ENCODE assay signal across 34 cellular contexts in the genomic region with DNA sequence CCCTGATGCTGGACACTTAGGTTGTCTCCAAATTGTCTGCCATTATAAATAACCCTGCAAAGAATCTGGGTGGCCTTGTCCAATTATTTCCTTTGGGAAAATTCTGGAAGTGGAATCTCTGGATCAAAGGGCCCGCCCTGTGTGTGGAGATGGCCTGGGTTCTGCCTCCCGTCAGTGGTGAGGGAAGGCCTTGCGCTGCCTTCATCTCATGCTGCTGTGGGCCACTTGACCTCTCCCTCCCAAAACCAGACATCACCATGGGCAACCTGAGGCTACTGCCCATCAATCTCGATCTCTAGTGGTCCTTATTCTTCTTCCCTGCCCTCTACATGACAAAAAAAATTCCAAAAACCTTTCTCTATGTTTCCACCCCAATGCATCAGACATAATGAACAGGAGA.
"Had no signal": no experiment of that assay in that cellular context is flagged by ENCODE, and none has a peak within 500 bp of the region (broad histone marks: within the 10 kb centered on the region; RNA-seq: fewer than 3 reads in every experiment).

No MANE protein-coding gene starts in this region.

- H3K4me3 Mint-ChIP-seq: activated naive CD4-positive, alpha-beta T cell treated with anti-CD3 and anti-CD28 coated beads for 36 hours; activated naive CD8-positive, alpha-beta T cell treated with anti-CD3 and anti-CD28 coated beads for 36 hours; activated T-cell treated with anti-CD3 and anti-CD28 coated beads, Interleukin-2, amount 50 U/mL, for 4 hours; central memory CD8-positive, alpha-beta T cell; mesothelial cell of epicardium; naive B cell; nephron progenitor cell; stimulated activated naive CD8-positive, alpha-beta T cell treated with anti-CD3 and anti-CD28 coated beads, Interleukin-15, Interleukin-2, amounts not matched to agents 100 ng/mL and 50 ng/mL, for 24 hours; T-helper 17 cell had no signal

- H3K27me3 ChIP-seq: adrenal gland, brain microvascular endothelial cell, pancreas, upper lobe of left lung had no signal

- H3K9me3 Mint-ChIP-seq: activated naive CD4-positive, alpha-beta T cell treated with anti-CD3 and anti-CD28 coated beads for 36 hours; activated naive CD8-positive, alpha-beta T cell treated with anti-CD3 and anti-CD28 coated beads for 36 hours; activated T-cell treated with anti-CD3 and anti-CD28 coated beads, Interleukin-2, amount 50 U/mL, for 4 hours; central memory CD8-positive, alpha-beta T cell; mesothelial cell of epicardium; nephron progenitor cell; stimulated activated naive CD8-positive, alpha-beta T cell treated with anti-CD3 and anti-CD28 coated beads, Interleukin-15, Interleukin-2, amounts not matched to agents 100 ng/mL and 50 ng/mL, for 24 hours had no signal

- H3K4me3 ChIP-seq: adrenal gland, pancreas, prostate gland, skin epidermis, upper lobe of left lung had no signal

- H3K9me3 ChIP-seq: adrenal gland, pancreas, prostate gland, upper lobe of left lung had no signal

- ATAC-seq: activated CD4-positive, CD25-positive, alpha-beta regulatory T cell treated with anti-CD3 and anti-CD28 coated beads, Interleukin-2, amount 50 U/mL, for 24 hours; activated T-cell treated with anti-CD3 and anti-CD28 coated beads, Interleukin-2, amount 50 U/mL, for 4 hours; left ventricle myocardium superior; pancreas; sciatic nerve; SK-N-SH treated with all-trans-retinoic acid at 6 μM for 48 hours; T-helper 17 cell had no signal

- FAIRE-seq: astrocyte, colon, endometrium, islet of Langerhans, pancreas had no signal

- H3K27me3 Mint-ChIP-seq: activated naive CD8-positive, alpha-beta T cell treated with anti-CD3 and anti-CD28 coated beads for 36 hours; central memory CD8-positive, alpha-beta T cell; naive B cell; stimulated activated naive CD8-positive, alpha-beta T cell treated with anti-CD3 and anti-CD28 coated beads, Interleukin-15, Interleukin-2, amounts not matched to agents 100 ng/mL and 50 ng/mL, for 24 hours; T-helper 17 cell had no signal

- DNase-seq: activated CD4-positive, alpha-beta T cell treated with anti-CD3 and anti-CD28 coated beads for 48 hours; activated CD4-positive, alpha-beta T cell treated with anti-CD3 and anti-CD28 coated beads, Interleukin-2, amount 50 U/mL, for 48 hours; activated CD8-positive, alpha-beta memory T cell treated with anti-CD3 and anti-CD28 coated beads, Interleukin-2, amount 50 U/mL, for 48 hours; activated naive CD4-positive, alpha-beta T cell treated with anti-CD3 and anti-CD28 coated beads for 36 hours; activated naive CD8-positive, alpha-beta T cell treated with anti-CD3 and anti-CD28 coated beads for 36 hours; activated T-cell treated with anti-CD3 and anti-CD28 coated beads, Interleukin-2, amount 50 U/mL, for 4 hours; brain microvascular endothelial cell; effector CD8-positive, alpha-beta T cell; erythroblast; foreskin fibroblast; left ventricle myocardium superior; naive B cell; nephron progenitor cell; retina; stimulated activated CD4-positive, alpha-beta T cell treated with anti-CD3 and anti-CD28 coated beads, Interleukin-12 subunit alpha, Interleukin-12 subunit beta, amount 100 ng/mL, for 4 hours; stimulated activated CD4-positive, alpha-beta T cell treated with anti-CD3 and anti-CD28 coated beads, Interleukin-4, amount 100 ng/mL, for 1 hour; T-helper 17 cell; T1000; upper lobe of left lung; WERI-Rb-1 had no signal

- H3K27ac ChIP-seq: brain microvascular endothelial cell, pancreas, prostate gland, upper lobe of left lung, WERI-Rb-1 had no signal

- H3K4me1 ChIP-seq: prostate gland had no signal

- H3K27ac Mint-ChIP-seq: activated naive CD4-positive, alpha-beta T cell treated with anti-CD3 and anti-CD28 coated beads for 36 hours; activated naive CD8-positive, alpha-beta T cell treated with anti-CD3 and anti-CD28 coated beads for 36 hours; mesothelial cell of epicardium; naive B cell; nephron progenitor cell; stimulated activated naive CD8-positive, alpha-beta T cell treated with anti-CD3 and anti-CD28 coated beads, Interleukin-15, Interleukin-2, amounts not matched to agents 100 ng/mL and 50 ng/mL, for 24 hours; T-helper 17 cell had no signal
